In the genomic region with DNA sequence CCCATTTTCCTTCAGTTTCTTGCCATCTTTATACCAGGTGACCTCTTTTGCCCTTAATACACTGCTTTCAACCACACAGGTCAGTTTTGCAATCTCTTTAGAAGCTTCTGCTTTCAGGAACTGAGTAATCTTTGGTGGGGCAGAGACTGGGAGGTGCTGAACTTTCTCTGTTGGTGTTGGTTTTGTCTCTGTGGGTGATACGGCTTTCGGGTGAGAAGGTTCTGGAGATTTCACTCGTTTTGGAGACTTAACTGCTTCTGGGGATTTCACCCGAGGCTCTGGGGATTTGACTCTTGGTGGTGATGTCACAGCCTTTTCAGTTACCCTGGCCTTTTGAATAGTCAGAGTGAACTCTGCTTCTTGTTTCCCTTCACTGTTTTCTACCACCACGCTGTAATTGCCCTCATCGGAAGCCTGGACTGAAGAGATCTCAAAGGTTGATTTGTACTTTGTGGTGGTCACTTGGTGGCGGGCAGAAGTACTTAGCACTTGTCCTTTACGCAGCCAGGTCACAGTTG, we compare ENCODE assay signal across 8 cellular contexts.
DNase-seq lines count a peak whose midpoint lies in the region; ATAC-seq lines count a peak whose summit lies in the region.

No MANE protein-coding gene starts in this region.

- DNase-seq in activated T-cell treated with anti-CD3 and anti-CD28 coated beads for 48 hours (ENCODE audit: low read depth) (peak; percentile 30), activated T-cell treated with anti-CD3 and anti-CD28 coated beads for 4 hours (no peak), NCI-H446 (lab: John Stamatoyannopoulos, UW) (no peak), NCI-H1092 treated with DMSO at 0.1 percent for 48 hours (lab: John Stamatoyannopoulos, UW) (no peak), posterior cingulate gyrus (no peak)
- DNase-seq in activated CD4-positive, CD25-positive, alpha-beta regulatory T cell treated with anti-CD3 and anti-CD28 coated beads, Interleukin-2, amount 50 U/mL, for 72 hours = peak; percentile 34
- DNase-seq in stimulated activated CD8-positive, alpha-beta memory T cell treated with anti-CD3 and anti-CD28 coated beads, Interleukin-2, amount 100 ng/mL, for 48 hours (ENCODE audit: low read depth in 2 of 2) = peak; percentile 4 to 21

- ATAC-seq in HG03039 (IDR thresholded peaks at IDR 0.05; ENCODE audit: unreplicated experiment) = peak; percentile 98

- intact Hi-C loops in posterior cingulate gyrus (cut with DNase I) = no loop called here

Comparison
In these comparisons a context has a peak if more than half of its experiments do, and no peak if none do; other contexts are left out.
1. DNase-seq: peak in activated T-cell treated with anti-CD3 and anti-CD28 coated beads for 48 hours (single experiment), activated CD4-positive, CD25-positive, alpha-beta regulatory T cell treated with anti-CD3 and anti-CD28 coated beads, Interleukin-2, amount 50 U/mL, for 72 hours (single experiment) and stimulated activated CD8-positive, alpha-beta memory T cell treated with anti-CD3 and anti-CD28 coated beads, Interleukin-2, amount 100 ng/mL, for 48 hours (2 of 2); none in activated T-cell treated with anti-CD3 and anti-CD28 coated beads for 4 hours (single experiment), NCI-H446 (0 of 2), NCI-H1092 treated with DMSO at 0.1 percent for 48 hours (single experiment) and posterior cingulate gyrus (0 of 10).